In genomic region chr4:25549413-25549812, GRCh38 we compare ENCODE assay signal across 8 cellular contexts.
"Had no signal": no experiment of that assay in that cellular context is flagged by ENCODE, and none has a peak within 500 bp of the region (broad histone marks: within the 10 kb centered on the region; RNA-seq: fewer than 3 reads in every experiment).

No MANE protein-coding gene starts in this region.

- H2AFZ ChIP-seq: GM23248, GM23338 had no signal

- H3K27ac ChIP-seq: GM23248 had no signal

- H3K9me3 ChIP-seq: HAP-1 had no signal

- H3K4me1 ChIP-seq: HAP-1 had no signal

- DNase-seq: GM23248, GOT3, H7, H9, HCEC 1CT, HFFc6 had no signal

- H3K36me3 ChIP-seq: HAP-1 had no signal

- H3K4me2 ChIP-seq: GM23338 had no signal

- H3K9ac ChIP-seq: GM23248 had no signal

- H3K4me3 ChIP-seq: GM23248, GM23338, HAP-1 had no signal
